Comparison of ENCODE assay signal across 2 cellular contexts in the genomic region with DNA sequence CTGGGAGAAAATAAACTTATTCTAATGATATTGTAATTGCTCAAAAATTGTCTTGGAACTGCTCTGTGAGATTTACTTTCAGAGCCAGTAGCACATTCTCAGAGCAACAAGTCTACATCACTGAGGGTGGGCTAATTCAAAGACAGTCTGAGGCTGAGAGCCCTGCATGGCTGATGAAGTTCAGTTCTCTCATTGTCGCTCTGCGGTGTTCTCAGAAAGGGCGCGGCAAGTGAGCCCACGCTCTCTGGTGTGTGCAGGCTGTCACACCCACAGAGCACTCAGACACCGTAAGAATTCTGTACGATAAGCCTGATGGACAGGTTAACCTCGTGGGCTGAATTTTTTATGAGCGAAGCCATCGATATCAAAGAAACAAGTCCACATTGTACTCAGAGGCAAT.
TF ChIP-seq lines count a peak whose summit lies in the region.

No MANE protein-coding gene starts in this region.

TF ChIP-seq in GM23338, 12 proteins besides CTCF, POLR2A, EP300 and RAD21 (continues in another document):
- TF ChIP-seq JUNB (IDR thresholded peaks at IDR 0.05; ENCODE audit: unreplicated experiment) (no peak), EZH2 (IDR thresholded peaks at IDR 0.05; ENCODE audit: low read depth, unreplicated experiment) (no peak), ZNF331 (CRISPR knock-in tag; IDR thresholded peaks at IDR 0.05; ENCODE audit: low read depth) (no peak), NANOG (IDR thresholded peaks at IDR 0.05; ENCODE audit: borderline replicate concordance) (no peak), STAT1 (IDR thresholded peaks at IDR 0.05; ENCODE audit: unreplicated experiment) (no peak), ZNF114 (CRISPR knock-in tag; IDR thresholded peaks at IDR 0.05) (no peak), EZH2phosphoT487 (IDR thresholded peaks at IDR 0.05; ENCODE audit: unreplicated experiment) (no peak)
- TF ChIP-seq, protein P1, sequence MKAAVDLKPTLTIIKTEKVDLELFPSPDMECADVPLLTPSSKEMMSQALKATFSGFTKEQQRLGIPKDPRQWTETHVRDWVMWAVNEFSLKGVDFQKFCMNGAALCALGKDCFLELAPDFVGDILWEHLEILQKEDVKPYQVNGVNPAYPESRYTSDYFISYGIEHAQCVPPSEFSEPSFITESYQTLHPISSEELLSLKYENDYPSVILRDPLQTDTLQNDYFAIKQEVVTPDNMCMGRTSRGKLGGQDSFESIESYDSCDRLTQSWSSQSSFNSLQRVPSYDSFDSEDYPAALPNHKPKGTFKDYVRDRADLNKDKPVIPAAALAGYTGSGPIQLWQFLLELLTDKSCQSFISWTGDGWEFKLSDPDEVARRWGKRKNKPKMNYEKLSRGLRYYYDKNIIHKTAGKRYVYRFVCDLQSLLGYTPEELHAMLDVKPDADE (IDR thresholded peaks at IDR 0.05): no peak
- TF ChIP-seq, protein P2, sequence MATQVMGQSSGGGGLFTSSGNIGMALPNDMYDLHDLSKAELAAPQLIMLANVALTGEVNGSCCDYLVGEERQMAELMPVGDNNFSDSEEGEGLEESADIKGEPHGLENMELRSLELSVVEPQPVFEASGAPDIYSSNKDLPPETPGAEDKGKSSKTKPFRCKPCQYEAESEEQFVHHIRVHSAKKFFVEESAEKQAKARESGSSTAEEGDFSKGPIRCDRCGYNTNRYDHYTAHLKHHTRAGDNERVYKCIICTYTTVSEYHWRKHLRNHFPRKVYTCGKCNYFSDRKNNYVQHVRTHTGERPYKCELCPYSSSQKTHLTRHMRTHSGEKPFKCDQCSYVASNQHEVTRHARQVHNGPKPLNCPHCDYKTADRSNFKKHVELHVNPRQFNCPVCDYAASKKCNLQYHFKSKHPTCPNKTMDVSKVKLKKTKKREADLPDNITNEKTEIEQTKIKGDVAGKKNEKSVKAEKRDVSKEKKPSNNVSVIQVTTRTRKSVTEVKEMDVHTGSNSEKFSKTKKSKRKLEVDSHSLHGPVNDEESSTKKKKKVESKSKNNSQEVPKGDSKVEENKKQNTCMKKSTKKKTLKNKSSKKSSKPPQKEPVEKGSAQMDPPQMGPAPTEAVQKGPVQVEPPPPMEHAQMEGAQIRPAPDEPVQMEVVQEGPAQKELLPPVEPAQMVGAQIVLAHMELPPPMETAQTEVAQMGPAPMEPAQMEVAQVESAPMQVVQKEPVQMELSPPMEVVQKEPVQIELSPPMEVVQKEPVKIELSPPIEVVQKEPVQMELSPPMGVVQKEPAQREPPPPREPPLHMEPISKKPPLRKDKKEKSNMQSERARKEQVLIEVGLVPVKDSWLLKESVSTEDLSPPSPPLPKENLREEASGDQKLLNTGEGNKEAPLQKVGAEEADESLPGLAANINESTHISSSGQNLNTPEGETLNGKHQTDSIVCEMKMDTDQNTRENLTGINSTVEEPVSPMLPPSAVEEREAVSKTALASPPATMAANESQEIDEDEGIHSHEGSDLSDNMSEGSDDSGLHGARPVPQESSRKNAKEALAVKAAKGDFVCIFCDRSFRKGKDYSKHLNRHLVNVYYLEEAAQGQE (IDR thresholded peaks at IDR 0.05; ENCODE audit: unreplicated experiment): no peak
- TF ChIP-seq, protein P3, sequence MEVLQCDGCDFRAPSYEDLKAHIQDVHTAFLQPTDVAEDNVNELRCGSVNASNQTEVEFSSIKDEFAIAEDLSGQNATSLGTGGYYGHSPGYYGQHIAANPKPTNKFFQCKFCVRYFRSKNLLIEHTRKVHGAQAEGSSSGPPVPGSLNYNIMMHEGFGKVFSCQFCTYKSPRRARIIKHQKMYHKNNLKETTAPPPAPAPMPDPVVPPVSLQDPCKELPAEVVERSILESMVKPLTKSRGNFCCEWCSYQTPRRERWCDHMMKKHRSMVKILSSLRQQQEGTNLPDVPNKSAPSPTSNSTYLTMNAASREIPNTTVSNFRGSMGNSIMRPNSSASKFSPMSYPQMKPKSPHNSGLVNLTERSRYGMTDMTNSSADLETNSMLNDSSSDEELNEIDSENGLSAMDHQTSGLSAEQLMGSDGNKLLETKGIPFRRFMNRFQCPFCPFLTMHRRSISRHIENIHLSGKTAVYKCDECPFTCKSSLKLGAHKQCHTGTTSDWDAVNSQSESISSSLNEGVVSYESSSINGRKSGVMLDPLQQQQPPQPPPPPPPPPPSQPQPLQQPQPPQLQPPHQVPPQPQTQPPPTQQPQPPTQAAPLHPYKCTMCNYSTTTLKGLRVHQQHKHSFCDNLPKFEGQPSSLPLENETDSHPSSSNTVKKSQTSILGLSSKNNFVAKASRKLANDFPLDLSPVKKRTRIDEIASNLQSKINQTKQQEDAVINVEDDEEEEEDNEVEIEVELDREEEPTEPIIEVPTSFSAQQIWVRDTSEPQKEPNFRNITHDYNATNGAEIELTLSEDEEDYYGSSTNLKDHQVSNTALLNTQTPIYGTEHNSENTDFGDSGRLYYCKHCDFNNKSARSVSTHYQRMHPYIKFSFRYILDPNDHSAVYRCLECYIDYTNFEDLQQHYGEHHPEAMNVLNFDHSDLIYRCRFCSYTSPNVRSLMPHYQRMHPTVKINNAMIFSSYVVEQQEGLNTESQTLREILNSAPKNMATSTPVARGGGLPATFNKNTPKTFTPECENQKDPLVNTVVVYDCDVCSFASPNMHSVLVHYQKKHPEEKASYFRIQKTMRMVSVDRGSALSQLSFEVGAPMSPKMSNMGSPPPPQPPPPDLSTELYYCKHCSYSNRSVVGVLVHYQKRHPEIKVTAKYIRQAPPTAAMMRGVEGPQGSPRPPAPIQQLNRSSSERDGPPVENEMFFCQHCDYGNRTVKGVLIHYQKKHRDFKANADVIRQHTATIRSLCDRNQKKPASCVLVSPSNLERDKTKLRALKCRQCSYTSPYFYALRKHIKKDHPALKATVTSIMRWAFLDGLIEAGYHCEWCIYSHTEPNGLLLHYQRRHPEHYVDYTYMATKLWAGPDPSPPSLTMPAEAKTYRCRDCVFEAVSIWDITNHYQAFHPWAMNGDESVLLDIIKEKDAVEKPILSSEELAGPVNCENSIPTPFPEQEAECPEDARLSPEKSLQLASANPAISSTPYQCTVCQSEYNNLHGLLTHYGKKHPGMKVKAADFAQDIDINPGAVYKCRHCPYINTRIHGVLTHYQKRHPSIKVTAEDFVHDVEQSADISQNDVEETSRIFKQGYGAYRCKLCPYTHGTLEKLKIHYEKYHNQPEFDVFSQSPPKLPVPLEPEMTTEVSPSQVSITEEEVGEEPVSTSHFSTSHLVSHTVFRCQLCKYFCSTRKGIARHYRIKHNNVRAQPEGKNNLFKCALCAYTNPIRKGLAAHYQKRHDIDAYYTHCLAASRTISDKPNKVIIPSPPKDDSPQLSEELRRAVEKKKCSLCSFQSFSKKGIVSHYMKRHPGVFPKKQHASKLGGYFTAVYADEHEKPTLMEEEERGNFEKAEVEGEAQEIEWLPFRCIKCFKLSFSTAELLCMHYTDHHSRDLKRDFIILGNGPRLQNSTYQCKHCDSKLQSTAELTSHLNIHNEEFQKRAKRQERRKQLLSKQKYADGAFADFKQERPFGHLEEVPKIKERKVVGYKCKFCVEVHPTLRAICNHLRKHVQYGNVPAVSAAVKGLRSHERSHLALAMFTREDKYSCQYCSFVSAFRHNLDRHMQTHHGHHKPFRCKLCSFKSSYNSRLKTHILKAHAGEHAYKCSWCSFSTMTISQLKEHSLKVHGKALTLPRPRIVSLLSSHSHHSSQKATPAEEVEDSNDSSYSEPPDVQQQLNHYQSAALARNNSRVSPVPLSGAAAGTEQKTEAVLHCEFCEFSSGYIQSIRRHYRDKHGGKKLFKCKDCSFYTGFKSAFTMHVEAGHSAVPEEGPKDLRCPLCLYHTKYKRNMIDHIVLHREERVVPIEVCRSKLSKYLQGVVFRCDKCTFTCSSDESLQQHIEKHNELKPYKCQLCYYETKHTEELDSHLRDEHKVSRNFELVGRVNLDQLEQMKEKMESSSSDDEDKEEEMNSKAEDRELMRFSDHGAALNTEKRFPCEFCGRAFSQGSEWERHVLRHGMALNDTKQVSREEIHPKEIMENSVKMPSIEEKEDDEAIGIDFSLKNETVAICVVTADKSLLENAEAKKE (CRISPR knock-in tag; IDR thresholded peaks at IDR 0.05): no peak

TF ChIP-seq in WTC11, 78 proteins besides CTCF, POLR2A, EP300 and RAD21:
- TF ChIP-seq FOXK1 (CRISPR knock-in tag; IDR thresholded peaks at IDR 0.05): no peak
- TF ChIP-seq, protein P4, sequence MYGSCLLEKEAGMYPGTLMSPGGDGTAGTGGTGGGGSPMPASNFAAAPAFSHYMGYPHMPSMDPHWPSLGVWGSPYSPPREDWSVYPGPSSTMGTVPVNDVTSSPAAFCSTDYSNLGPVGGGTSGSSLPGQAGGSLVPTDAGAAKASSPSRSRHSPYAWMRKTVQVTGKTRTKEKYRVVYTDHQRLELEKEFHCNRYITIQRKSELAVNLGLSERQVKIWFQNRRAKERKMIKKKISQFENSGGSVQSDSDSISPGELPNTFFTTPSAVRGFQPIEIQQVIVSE (CRISPR knock-in tag; IDR thresholded peaks at IDR 0.05; ENCODE audit: borderline replicate concordance): no peak
- TF ChIP-seq TEAD4 (CRISPR knock-in tag; IDR thresholded peaks at IDR 0.05): no peak
